ENCODE assay signal across 8 cellular contexts in genomic region chr15:41493205-41493901, GRCh38. TPM values are rescaled to one million over a fixed set of nuclear protein-coding genes. Genes with fewer than 3 reads are reported as not detected.
A peak's percentile ranks its signal among the peaks of the same experiment; 100 is the strongest.
DNase-seq lines count a peak whose midpoint lies in the region; ATAC-seq and TF ChIP-seq lines count a peak whose summit lies in the region.

Gene ITPKA, plus strand, starts transcription at chr15:41493874. Its CDS starts 54 bp downstream, at chr15:41493928.

- WGBS in lower leg skin, 2 donors, result 0 to 1% methylated on average over 23 to 51 of the region's 60 CpGs

- no peak for TF ChIP-seq CTCF in lower leg skin (IDR thresholded peaks at IDR 0.05)

- CTCF ChIA-PET in activated CD4-positive, alpha-beta T cell treated with anti-CD3 and anti-CD28 coated beads for 36 hours (lab: Charles Lee), result interaction anchor here (1.0 to 1.8 kb wide), 3 partner anchors 26 to 64 kb away, joined by 3 to 11 read pairs (median 5); no protein-coding TSS in a partner anchor

- peaks cover 38% of the 10 kb centered on the region for H3K4me1 Mint-ChIP-seq in activated CD4-positive, alpha-beta T cell treated with anti-CD3 and anti-CD28 coated beads for 36 hours

- POLR2A ChIA-PET in activated CD4-positive, alpha-beta T cell treated with anti-CD3 and anti-CD28 coated beads for 36 hours (lab: Charles Lee), result interaction anchor here (0.6 to 1.1 kb wide), 5 partner anchors 9 to 368 kb away, joined by 3 to 4 read pairs (median 3); partner anchors contain the start of gene MAPKBP1

- intact Hi-C loops in Right ventricle myocardium inferior (cut with DNase I) (no loop called here), cardiac septum (cut with DNase I) (no loop called here), lower leg skin (cut with DNase I; ENCODE audit: low total_unique reads) (no loop called here)
- intact Hi-C loops in activated CD4-positive, alpha-beta T cell treated with anti-CD3 and anti-CD28 coated beads for 36 hours (cut with DNase I, micrococcal nuclease), result loop anchor here (1.0 to 5.0 kb wide), 21 partner anchors 9 to 1084 kb away; partner anchors contain the start of genes RPAP1 (in 2 of the 2), CHP1 (in 1 of the 2), DNAJC17 (in 1 of the 2) and JMJD7 (in 1 of the 2)

- H3K4me3 Mint-ChIP-seq in activated CD4-positive, alpha-beta T cell treated with anti-CD3 and anti-CD28 coated beads for 36 hours, result peak within 1 kb of the TSS; percentile 58

- ATAC-seq in Right ventricle myocardium inferior (peak; percentile 83), HG02943 (IDR thresholded peaks at IDR 0.05; ENCODE audit: low read depth, unreplicated experiment) (peak; percentile 66)
- peak; percentile 85 for ATAC-seq in activated CD4-positive, alpha-beta T cell treated with anti-CD3 and anti-CD28 coated beads for 36 hours

- peak within 1 kb of the TSS; percentile 40 for H3K4me3 ChIP-seq in lower leg skin (ENCODE audit: low read depth, poor library complexity, severe bottlenecking)

- no peak for TF ChIP-seq POLR2A in lower leg skin (IDR thresholded peaks at IDR 0.05)

- peak within 1 kb of the TSS; percentile 37 for H3K27ac Mint-ChIP-seq in activated CD4-positive, alpha-beta T cell treated with anti-CD3 and anti-CD28 coated beads for 36 hours

- peaks cover 40% of the 10 kb centered on the region for H3K27me3 Mint-ChIP-seq in activated CD4-positive, alpha-beta T cell treated with anti-CD3 and anti-CD28 coated beads for 36 hours

- H3K9me3 Mint-ChIP-seq in activated CD4-positive, alpha-beta T cell treated with anti-CD3 and anti-CD28 coated beads for 36 hours (ENCODE audit: low read depth), result peaks cover 2% of the 10 kb centered on the region

- peak; percentile 87 for DNase-seq in Right ventricle myocardium inferior (ENCODE audit: missing footprints)
- no peak for DNase-seq in cardiac septum (ENCODE audit: low spot score)
- DNase-seq in NCI-H2196 (lab: John Stamatoyannopoulos, UW; ENCODE audit: unreplicated experiment), result peak; percentile 57
- peak; percentile 97 for DNase-seq in activated CD4-positive, alpha-beta T cell treated with anti-CD3 and anti-CD28 coated beads for 36 hours
- DNase-seq in lower leg skin (ENCODE audit: low spot score in 2 of 2), result peak; percentile 51 to 93
- peak; percentile 26 to 89 (median 57) for DNase-seq in stimulated activated CD4-positive, alpha-beta T cell treated with anti-CD3 and anti-CD28 coated beads, TNF-alpha, amount 100 ng/mL, for 1 hour (ENCODE audit: low read depth in 3 of 3, low spot score in 1 of 3)

- peaks cover 2% of the 10 kb centered on the region for H3K36me3 Mint-ChIP-seq in activated CD4-positive, alpha-beta T cell treated with anti-CD3 and anti-CD28 coated beads for 36 hours (ENCODE audit: low read depth)

- peak within 1 kb of the TSS; percentile 19 for H3K27ac ChIP-seq in cingulate gyrus (ENCODE audit: low read depth, low read length)

RNA-seq across cellular contexts. Expression of gene ITPKA, which starts in this region (rescaled TPM):
- total RNA-seq in Right ventricle myocardium inferior (2.7 TPM), cardiac septum (1.0 TPM), lower leg skin (1 to 10 TPM in 2 of 4 donors, not detected in 2; 1.6 to 3.7 TPM)
- 1 to 10 TPM; 2.5 to 4.2 TPM for total RNA-seq in activated CD4-positive, alpha-beta T cell treated with anti-CD3 and anti-CD28 coated beads for 36 hours

Comparison
In these comparisons a context has a peak if more than half of its experiments do, and no peak if none do; other contexts are left out.
1. intact Hi-C loops: an anchor here in activated CD4-positive, alpha-beta T cell treated with anti-CD3 and anti-CD28 coated beads for 36 hours (1.0 to 5.0 kb wide); none called in Right ventricle myocardium inferior, cardiac septum and lower leg skin.